Comparison of ENCODE assay signal across 28 cellular contexts in the genomic region with DNA sequence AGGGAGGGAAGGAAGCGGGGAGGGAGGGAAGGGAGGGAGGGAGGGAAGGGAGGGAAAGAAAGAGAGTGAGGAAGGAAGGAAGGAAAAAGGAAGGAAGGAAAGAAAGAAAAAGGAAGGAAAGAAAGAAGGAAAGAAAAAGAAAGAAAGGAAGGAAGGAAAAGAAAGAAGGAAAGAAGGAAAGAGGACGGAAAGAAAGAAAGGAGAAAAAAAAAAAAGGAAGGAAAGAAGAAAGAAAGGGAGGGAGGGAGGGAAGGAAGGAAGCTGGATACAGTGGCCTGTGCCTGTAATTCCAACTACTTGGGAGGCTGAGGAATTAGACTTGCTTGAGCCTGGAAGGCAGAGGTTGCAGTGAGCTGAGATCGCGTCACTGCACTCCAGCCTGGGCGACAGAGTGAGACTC.
"Had no signal": no experiment of that assay in that cellular context is flagged by ENCODE, and none has a peak within 500 bp of the region (broad histone marks: within the 10 kb centered on the region; RNA-seq: fewer than 3 reads in every experiment).

No MANE protein-coding gene starts in this region.

- H3K4me3 Mint-ChIP-seq: dendritic cell treated with granulocyte-macrophage colony-stimulating factor and Interleukin-4, amounts not matched to agents 40 ng/mL and 50 ng/mL, for 4 days; effector memory CD8-positive, alpha-beta T cell; endodermal cell; mesothelial cell of epicardium; naive B cell had no signal

- H3K27ac Mint-ChIP-seq: dendritic cell treated with granulocyte-macrophage colony-stimulating factor and Interleukin-4, amounts not matched to agents 40 ng/mL and 50 ng/mL, for 4 days; effector memory CD8-positive, alpha-beta T cell; endodermal cell; mesothelial cell of epicardium; naive B cell had no signal

- ATAC-seq: effector memory CD8-positive, alpha-beta T cell; esophagus mucosa; gastrocnemius medialis; heart right ventricle; left cardiac atrium; left lung; left ventricle myocardium superior; lower lobe of right lung; mucosa of descending colon had no signal

- H3K36me3 ChIP-seq: colonic mucosa, esophagus squamous epithelium, gastrocnemius medialis, heart right ventricle, left lung, lower lobe of right lung had no signal

- H3K4me1 Mint-ChIP-seq: naive B cell had no signal

- H3K27me3 ChIP-seq: colonic mucosa, gastrocnemius medialis had no signal

- DNase-seq: colonic mucosa; cortex of kidney; effector CD8-positive, alpha-beta T cell; effector memory CD8-positive, alpha-beta T cell; endodermal cell; erythroblast; esophagus squamous epithelium; foreskin fibroblast; foreskin melanocyte; gastrocnemius medialis; glutamatergic neuron; head of caudate nucleus; heart right ventricle; hippocampal formation; left cardiac atrium; left lung; left ventricle myocardium superior; lower lobe of right lung; mesenchymal stem cell; mucosa of descending colon; naive B cell had no signal

- H3K4me1 ChIP-seq: colonic mucosa, esophagus squamous epithelium, gastrocnemius medialis, heart right ventricle, left lung, lower lobe of right lung had no signal

- H3K27ac ChIP-seq: colonic mucosa, epithelial cell of prostate, esophagus squamous epithelium, gastrocnemius medialis, heart right ventricle, left lung, lower lobe of right lung had no signal

- FAIRE-seq: endometrium, islet of Langerhans, keratinocyte had no signal

- H3K4me3 ChIP-seq: colonic mucosa, esophagus squamous epithelium, gastrocnemius medialis, heart right ventricle, left lung, lower lobe of right lung, mucosa of descending colon had no signal

- H3K9me3 Mint-ChIP-seq: dendritic cell treated with granulocyte-macrophage colony-stimulating factor and Interleukin-4, amounts not matched to agents 40 ng/mL and 50 ng/mL, for 4 days; effector memory CD8-positive, alpha-beta T cell; endodermal cell; mesothelial cell of epicardium had no signal

- H3K9me3 ChIP-seq: colonic mucosa, esophagus squamous epithelium, gastrocnemius medialis, heart right ventricle, left lung, lower lobe of right lung, mucosa of descending colon had no signal
